Comparison of ENCODE assay signal across 13 cellular contexts in genomic region chr2:136134126-136134525, GRCh38. TPM values are rescaled to one million over a fixed set of nuclear protein-coding genes. Genes with fewer than 3 reads are reported as not detected.
DNase-seq lines count a peak whose midpoint lies in the region; ATAC-seq and TF ChIP-seq lines count a peak whose summit lies in the region.
"Had no signal": no experiment of that assay in that cellular context is flagged by ENCODE, and none has a peak within 500 bp of the region (broad histone marks: within the 10 kb centered on the region; RNA-seq: fewer than 3 reads in every experiment).

No MANE protein-coding gene starts in this region.

- peaks cover 41% of the 10 kb centered on the region for H3K27me3 ChIP-seq in OCI-LY3 (ENCODE audit: low read depth, low read length)
- H3K27me3 ChIP-seq in adrenal gland, result no peaks in the 10 kb centered on the region

- TF ChIP-seq POLR2A in adrenal gland (IDR thresholded peaks at IDR 0.05), result no peak

- H3K4me3 Mint-ChIP-seq in activated CD4-positive, alpha-beta T cell treated with anti-CD3 and anti-CD28 coated beads for 36 hours, result no peak overlapping the region
- H3K4me3 Mint-ChIP-seq in activated naive CD4-positive, alpha-beta T cell treated with anti-CD3 and anti-CD28 coated beads for 36 hours, result no peak overlapping the region
- H3K4me3 Mint-ChIP-seq in stimulated activated naive CD8-positive, alpha-beta T cell treated with anti-CD3 and anti-CD28 coated beads, Interleukin-15, Interleukin-2, amounts not matched to agents 100 ng/mL and 50 ng/mL, for 24 hours, result peak overlapping the region; percentile 11
- H3K4me3 Mint-ChIP-seq: GM23338 had no signal

- no peaks in the 10 kb centered on the region for H3K9me3 ChIP-seq in OCI-LY3 (ENCODE audit: insufficient read depth, low read length)
- H3K9me3 ChIP-seq in adrenal gland (replicated peaks in 1 of 3), result no peaks in the 10 kb centered on the region
- H3K9me3 ChIP-seq: A549, thoracic aorta had no signal

- no peak overlapping the region for H2AFZ ChIP-seq in OCI-LY3 (ENCODE audit: low read depth, low read length)
- H2AFZ ChIP-seq: GM23338 had no signal

- peak overlapping the region; percentile 54; the same call in 1 of the 2 replicates for H3K9ac ChIP-seq in OCI-LY3 (ENCODE audit: low read length)

- peaks cover 98% of the 10 kb centered on the region for H3K4me1 Mint-ChIP-seq in activated CD4-positive, alpha-beta T cell treated with anti-CD3 and anti-CD28 coated beads for 36 hours
- H3K4me1 Mint-ChIP-seq in activated naive CD4-positive, alpha-beta T cell treated with anti-CD3 and anti-CD28 coated beads for 36 hours (ENCODE audit: low read depth), result peaks cover 99% of the 10 kb centered on the region
- peaks cover 99% of the 10 kb centered on the region for H3K4me1 Mint-ChIP-seq in stimulated activated naive CD8-positive, alpha-beta T cell treated with anti-CD3 and anti-CD28 coated beads, Interleukin-15, Interleukin-2, amounts not matched to agents 100 ng/mL and 50 ng/mL, for 24 hours (ENCODE audit: low read depth)

- H4K20me1 ChIP-seq in OCI-LY3 (ENCODE audit: insufficient read depth, low read length), result no peaks in the 10 kb centered on the region

- CTCF ChIA-PET in activated CD4-positive, alpha-beta T cell treated with anti-CD3 and anti-CD28 coated beads for 36 hours (lab: Charles Lee), result interaction anchor here (0.6 to 4.0 kb wide), 18 partner anchors 8 to 256 kb away, joined by 3 to 35 read pairs (median 4); no protein-coding TSS in a partner anchor
- CTCF ChIA-PET in activated naive CD4-positive, alpha-beta T cell treated with anti-CD3 and anti-CD28 coated beads for 36 hours (lab: Charles Lee), result interaction anchor here (0.6 to 1.8 kb wide), 6 partner anchors 11 to 250 kb away, joined by 3 to 6 read pairs (median 4); no protein-coding TSS in a partner anchor

- intact Hi-C loops in activated CD4-positive, alpha-beta T cell treated with anti-CD3 and anti-CD28 coated beads for 36 hours (cut with DNase I, micrococcal nuclease), result loop anchor here (1.0 to 5.0 kb wide), 15 partner anchors 73 to 1215 kb away; partner anchors contain the start of genes RAB3GAP1 (in 2 of the 2), UBXN4 (in 2 of the 2), CCNT2 (in 1 of the 2) and R3HDM1 (in 1 of the 2)
- intact Hi-C loops in activated naive CD4-positive, alpha-beta T cell treated with anti-CD3 and anti-CD28 coated beads for 36 hours (cut with micrococcal nuclease), result loop anchor here (1.0 to 5.0 kb wide), 8 partner anchors 104 to 392 kb away; partner anchors contain the start of gene UBXN4
- intact Hi-C loops in adrenal gland (cut with DNase I), result no loop called here

- DNase-seq in activated CD4-positive, alpha-beta T cell treated with anti-CD3 and anti-CD28 coated beads for 36 hours, result peak; percentile 86
- no peak for DNase-seq in activated CD4-positive, alpha-beta T cell treated with anti-CD3 and anti-CD28 coated beads for 1 hour
- DNase-seq in activated naive CD4-positive, alpha-beta T cell treated with anti-CD3 and anti-CD28 coated beads for 36 hours, result peak; percentile 93
- DNase-seq in adrenal gland, result no peak
- DNase-seq: IMR-90 had no signal

- H3K4me1 ChIP-seq in OCI-LY3 (ENCODE audit: low read length) (peaks cover 75% of the 10 kb centered on the region), adrenal gland (replicated peaks in 1 of 2) (peaks cover 8 to 27% of the 10 kb centered on the region in 2 donors)

- no peaks in the 10 kb centered on the region for H3K9me3 Mint-ChIP-seq in activated CD4-positive, alpha-beta T cell treated with anti-CD3 and anti-CD28 coated beads for 36 hours (ENCODE audit: low read depth)
- H3K9me3 Mint-ChIP-seq in activated naive CD4-positive, alpha-beta T cell treated with anti-CD3 and anti-CD28 coated beads for 36 hours, result no peaks in the 10 kb centered on the region
- no peaks in the 10 kb centered on the region for H3K9me3 Mint-ChIP-seq in stimulated activated naive CD8-positive, alpha-beta T cell treated with anti-CD3 and anti-CD28 coated beads, Interleukin-15, Interleukin-2, amounts not matched to agents 100 ng/mL and 50 ng/mL, for 24 hours
- H3K9me3 Mint-ChIP-seq: GM23338 had no signal

- 74 to 84% (median 80%) methylated on average over 2 of the region's 2 CpGs for WGBS in adrenal gland, 4 donors

- no peaks in the 10 kb centered on the region for H3K79me2 ChIP-seq in OCI-LY3 (ENCODE audit: low read length)

- peak; percentile 30 for ATAC-seq in activated CD4-positive, alpha-beta T cell treated with anti-CD3 and anti-CD28 coated beads for 36 hours
- ATAC-seq in HG03045 (IDR thresholded peaks at IDR 0.05; ENCODE audit: unreplicated experiment), result no peak
- no peak for ATAC-seq in GM21367 (IDR thresholded peaks at IDR 0.05; ENCODE audit: unreplicated experiment)
- ATAC-seq: A549, GM23338, left lobe of liver had no signal

- H3K36me3 ChIP-seq in OCI-LY3 (replicated peaks; ENCODE audit: low read depth, low read length), result no peaks in the 10 kb centered on the region
- H3K36me3 ChIP-seq in adrenal gland (replicated peaks in 1 of 2), result no peaks in the 10 kb centered on the region
- H3K36me3 ChIP-seq: thoracic aorta had no signal

- H3K27ac ChIP-seq in OCI-LY3 (ENCODE audit: low read length) (peak overlapping the region; percentile 73), adrenal gland (no peak overlapping the region)
- H3K27ac ChIP-seq: A549, thoracic aorta had no signal

- no peak for TF ChIP-seq CTCF in OCI-LY3 (IDR thresholded peaks at IDR 0.05; ENCODE audit: low read depth, low read length)
- TF ChIP-seq CTCF in adrenal gland (IDR thresholded peaks at IDR 0.05), result no peak

- H3K27me3 Mint-ChIP-seq in activated CD4-positive, alpha-beta T cell treated with anti-CD3 and anti-CD28 coated beads for 36 hours, result peaks cover 21% of the 10 kb centered on the region
- peaks cover 21% of the 10 kb centered on the region for H3K27me3 Mint-ChIP-seq in activated naive CD4-positive, alpha-beta T cell treated with anti-CD3 and anti-CD28 coated beads for 36 hours (ENCODE audit: low read depth)
- H3K27me3 Mint-ChIP-seq in stimulated activated naive CD8-positive, alpha-beta T cell treated with anti-CD3 and anti-CD28 coated beads, Interleukin-15, Interleukin-2, amounts not matched to agents 100 ng/mL and 50 ng/mL, for 24 hours, result peaks cover 19% of the 10 kb centered on the region

- no peaks in the 10 kb centered on the region for H3K36me3 Mint-ChIP-seq in activated CD4-positive, alpha-beta T cell treated with anti-CD3 and anti-CD28 coated beads for 36 hours (ENCODE audit: low read depth)
- no peaks in the 10 kb centered on the region for H3K36me3 Mint-ChIP-seq in activated naive CD4-positive, alpha-beta T cell treated with anti-CD3 and anti-CD28 coated beads for 36 hours (ENCODE audit: low read depth)
- H3K36me3 Mint-ChIP-seq in stimulated activated naive CD8-positive, alpha-beta T cell treated with anti-CD3 and anti-CD28 coated beads, Interleukin-15, Interleukin-2, amounts not matched to agents 100 ng/mL and 50 ng/mL, for 24 hours (ENCODE audit: low read depth), result no peaks in the 10 kb centered on the region

- H3K4me3 ChIP-seq in OCI-LY3 (ENCODE audit: low read length) (peak overlapping the region; percentile 69), adrenal gland (no peak overlapping the region)
- H3K4me3 ChIP-seq: A549, GM23338, thoracic aorta had no signal

- POLR2A ChIA-PET in activated CD4-positive, alpha-beta T cell treated with anti-CD3 and anti-CD28 coated beads for 36 hours (lab: Charles Lee), result interaction anchor here (0.6 to 2.9 kb wide), 22 partner anchors 8 to 250 kb away, joined by 3 to 19 read pairs (median 4); partner anchors contain the start of gene DARS1

- peak overlapping the region; percentile 90 for H3K4me2 ChIP-seq in OCI-LY3 (ENCODE audit: low read length)
- H3K4me2 ChIP-seq: A549, GM23338 had no signal

- peak overlapping the region; percentile 89 for H3K27ac Mint-ChIP-seq in activated CD4-positive, alpha-beta T cell treated with anti-CD3 and anti-CD28 coated beads for 36 hours
- H3K27ac Mint-ChIP-seq in activated naive CD4-positive, alpha-beta T cell treated with anti-CD3 and anti-CD28 coated beads for 36 hours, result peak overlapping the region; percentile 62
- H3K27ac Mint-ChIP-seq in stimulated activated naive CD8-positive, alpha-beta T cell treated with anti-CD3 and anti-CD28 coated beads, Interleukin-15, Interleukin-2, amounts not matched to agents 100 ng/mL and 50 ng/mL, for 24 hours, result peak overlapping the region; percentile 64
- H3K27ac Mint-ChIP-seq: GM23338 had no signal

RNA-seq across cellular contexts. Expression of gene CXCR4, which starts 16.2 kb away (rescaled TPM):
- 10 to 100 TPM; 75.4 to 89.3 TPM for total RNA-seq in activated CD4-positive, alpha-beta T cell treated with anti-CD3 and anti-CD28 coated beads for 36 hours
- 10 to 100 TPM; 70.2 to 72.6 TPM for total RNA-seq in activated naive CD4-positive, alpha-beta T cell treated with anti-CD3 and anti-CD28 coated beads for 36 hours
- total RNA-seq in adrenal gland, result 100 to 1,000 TPM in 2 of 8 donors, 10 to 100 TPM in 6; 21.9 to 344 (median 79.8) TPM
- polyA plus RNA-seq in adrenal gland, result 100 to 1,000 TPM in 1 of 3 donors, 10 to 100 TPM in 2; 34.3 to 186 (median 84.3) TPM
- total RNA-seq: IMR-90 had no signal
- polyA plus RNA-seq: IMR-90 had no signal

Comparison
In these comparisons a context has a peak if more than half of its experiments do, and no peak if none do; other contexts are left out.
1. DNase-seq: peak in activated CD4-positive, alpha-beta T cell treated with anti-CD3 and anti-CD28 coated beads for 36 hours (single experiment) and activated naive CD4-positive, alpha-beta T cell treated with anti-CD3 and anti-CD28 coated beads for 36 hours (single experiment); none in activated CD4-positive, alpha-beta T cell treated with anti-CD3 and anti-CD28 coated beads for 1 hour (single experiment) and adrenal gland (0 of 7).
2. intact Hi-C loops: an anchor here in activated CD4-positive, alpha-beta T cell treated with anti-CD3 and anti-CD28 coated beads for 36 hours (1.0 to 5.0 kb wide) and activated naive CD4-positive, alpha-beta T cell treated with anti-CD3 and anti-CD28 coated beads for 36 hours (1.0 to 5.0 kb wide); none called in adrenal gland.
3. Peak in every context shown above with its lines, with median percentiles within 50 percentile points of each other: H3K27ac Mint-ChIP-seq.